1 cellular context compared by ENCODE assay signal in the genomic region with DNA sequence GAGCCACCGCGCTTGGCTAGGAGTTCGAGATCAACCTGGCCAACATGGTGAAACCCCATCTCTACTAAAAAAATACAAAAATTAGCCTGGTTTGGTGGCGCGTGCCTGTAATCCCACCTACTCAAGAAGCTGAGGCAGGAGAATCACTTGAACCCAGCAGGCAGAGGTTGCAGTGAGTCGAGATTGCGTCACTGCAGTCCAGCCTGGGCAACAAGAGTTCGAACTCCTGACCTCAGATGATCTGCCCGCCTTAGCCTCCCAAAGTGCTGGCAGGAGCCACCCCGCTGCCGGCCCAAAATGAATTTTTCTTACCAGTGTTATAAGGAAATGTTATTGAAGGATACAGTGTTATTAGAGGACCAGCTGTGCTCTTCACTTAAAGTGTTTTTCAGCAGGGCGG.
A peak's percentile ranks its signal among the peaks of the same experiment; 100 is the strongest.
TF ChIP-seq lines count a peak whose summit lies in the region.

No MANE protein-coding gene starts in this region.

TF ChIP-seq in HepG2, 621 proteins besides CTCF, POLR2A, EP300 and RAD21 (continued from another document and continues in another):
- no peak for TF ChIP-seq ZNF142 (CRISPR knock-in tag; IDR thresholded peaks at IDR 0.05)
- no peak for TF ChIP-seq ZFP90 (CRISPR knock-in tag; IDR thresholded peaks at IDR 0.05; ENCODE audit: borderline replicate concordance)
- TF ChIP-seq WIZ (CRISPR knock-in tag; IDR thresholded peaks at IDR 0.05), result no peak
- TF ChIP-seq, protein P1, sequence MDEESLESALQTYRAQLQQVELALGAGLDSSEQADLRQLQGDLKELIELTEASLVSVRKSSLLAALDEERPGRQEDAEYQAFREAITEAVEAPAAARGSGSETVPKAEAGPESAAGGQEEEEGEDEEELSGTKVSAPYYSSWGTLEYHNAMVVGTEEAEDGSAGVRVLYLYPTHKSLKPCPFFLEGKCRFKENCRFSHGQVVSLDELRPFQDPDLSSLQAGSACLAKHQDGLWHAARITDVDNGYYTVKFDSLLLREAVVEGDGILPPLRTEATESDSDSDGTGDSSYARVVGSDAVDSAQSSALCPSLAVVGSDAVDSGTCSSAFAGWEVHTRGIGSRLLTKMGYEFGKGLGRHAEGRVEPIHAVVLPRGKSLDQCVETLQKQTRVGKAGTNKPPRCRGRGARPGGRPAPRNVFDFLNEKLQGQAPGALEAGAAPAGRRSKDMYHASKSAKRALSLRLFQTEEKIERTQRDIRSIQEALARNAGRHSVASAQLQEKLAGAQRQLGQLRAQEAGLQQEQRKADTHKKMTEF (CRISPR knock-in tag; IDR thresholded peaks at IDR 0.05), result no peak
- no peak for TF ChIP-seq ERF (CRISPR knock-in tag; IDR thresholded peaks at IDR 0.05)
- TF ChIP-seq RARG (CRISPR knock-in tag; IDR thresholded peaks at IDR 0.05; ENCODE audit: low read depth), result no peak
- TF ChIP-seq HMG20A (CRISPR knock-in tag; IDR thresholded peaks at IDR 0.05; ENCODE audit: borderline replicate concordance), result no peak
- no peak for TF ChIP-seq ZNF234 (CRISPR knock-in tag; conservative IDR thresholded peaks at IDR 0.05)
- no peak for TF ChIP-seq ZNF563 (CRISPR knock-in tag; IDR thresholded peaks at IDR 0.05)
- no peak for TF ChIP-seq ZNF703 (CRISPR knock-in tag; IDR thresholded peaks at IDR 0.05; ENCODE audit: borderline replicate concordance)
- TF ChIP-seq, protein P2, sequence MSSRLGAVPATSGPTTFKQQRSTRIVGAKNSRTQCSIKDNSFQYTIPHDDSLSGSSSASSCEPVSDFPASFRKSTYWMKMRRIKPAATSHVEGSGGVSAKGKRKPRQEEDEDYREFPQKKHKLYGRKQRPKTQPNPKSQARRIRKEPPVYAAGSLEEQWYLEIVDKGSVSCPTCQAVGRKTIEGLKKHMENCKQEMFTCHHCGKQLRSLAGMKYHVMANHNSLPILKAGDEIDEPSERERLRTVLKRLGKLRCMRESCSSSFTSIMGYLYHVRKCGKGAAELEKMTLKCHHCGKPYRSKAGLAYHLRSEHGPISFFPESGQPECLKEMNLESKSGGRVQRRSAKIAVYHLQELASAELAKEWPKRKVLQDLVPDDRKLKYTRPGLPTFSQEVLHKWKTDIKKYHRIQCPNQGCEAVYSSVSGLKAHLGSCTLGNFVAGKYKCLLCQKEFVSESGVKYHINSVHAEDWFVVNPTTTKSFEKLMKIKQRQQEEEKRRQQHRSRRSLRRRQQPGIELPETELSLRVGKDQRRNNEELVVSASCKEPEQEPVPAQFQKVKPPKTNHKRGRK (CRISPR knock-in tag; IDR thresholded peaks at IDR 0.05), result no peak
- no peak for TF ChIP-seq NCOR1 (IDR thresholded peaks at IDR 0.05; ENCODE audit: borderline replicate concordance, low read length)
- TF ChIP-seq ZNF350 (CRISPR knock-in tag; IDR thresholded peaks at IDR 0.05; ENCODE audit: borderline replicate concordance, low read depth), result no peak
- TF ChIP-seq HNRNPL (IDR thresholded peaks at IDR 0.05; ENCODE audit: low read depth, low read length), result no peak
- no peak for TF ChIP-seq ZNF879 (CRISPR knock-in tag; IDR thresholded peaks at IDR 0.05)
- TF ChIP-seq PITX1 (CRISPR knock-in tag; IDR thresholded peaks at IDR 0.05), result no peak
- TF ChIP-seq THRA (CRISPR knock-in tag; IDR thresholded peaks at IDR 0.05; ENCODE audit: borderline replicate concordance), result peak; percentile 75; the same call in 1 of the 2 replicates
- TF ChIP-seq FOXO1 (CRISPR knock-in tag; IDR thresholded peaks at IDR 0.05), result no peak
- no peak for TF ChIP-seq ZNF460 (CRISPR knock-in tag; IDR thresholded peaks at IDR 0.05; ENCODE audit: borderline replicate concordance)
- no peak for TF ChIP-seq SRF (IDR thresholded peaks at IDR 0.05; ENCODE audit: low read depth, low read length)
- TF ChIP-seq, protein P3, sequence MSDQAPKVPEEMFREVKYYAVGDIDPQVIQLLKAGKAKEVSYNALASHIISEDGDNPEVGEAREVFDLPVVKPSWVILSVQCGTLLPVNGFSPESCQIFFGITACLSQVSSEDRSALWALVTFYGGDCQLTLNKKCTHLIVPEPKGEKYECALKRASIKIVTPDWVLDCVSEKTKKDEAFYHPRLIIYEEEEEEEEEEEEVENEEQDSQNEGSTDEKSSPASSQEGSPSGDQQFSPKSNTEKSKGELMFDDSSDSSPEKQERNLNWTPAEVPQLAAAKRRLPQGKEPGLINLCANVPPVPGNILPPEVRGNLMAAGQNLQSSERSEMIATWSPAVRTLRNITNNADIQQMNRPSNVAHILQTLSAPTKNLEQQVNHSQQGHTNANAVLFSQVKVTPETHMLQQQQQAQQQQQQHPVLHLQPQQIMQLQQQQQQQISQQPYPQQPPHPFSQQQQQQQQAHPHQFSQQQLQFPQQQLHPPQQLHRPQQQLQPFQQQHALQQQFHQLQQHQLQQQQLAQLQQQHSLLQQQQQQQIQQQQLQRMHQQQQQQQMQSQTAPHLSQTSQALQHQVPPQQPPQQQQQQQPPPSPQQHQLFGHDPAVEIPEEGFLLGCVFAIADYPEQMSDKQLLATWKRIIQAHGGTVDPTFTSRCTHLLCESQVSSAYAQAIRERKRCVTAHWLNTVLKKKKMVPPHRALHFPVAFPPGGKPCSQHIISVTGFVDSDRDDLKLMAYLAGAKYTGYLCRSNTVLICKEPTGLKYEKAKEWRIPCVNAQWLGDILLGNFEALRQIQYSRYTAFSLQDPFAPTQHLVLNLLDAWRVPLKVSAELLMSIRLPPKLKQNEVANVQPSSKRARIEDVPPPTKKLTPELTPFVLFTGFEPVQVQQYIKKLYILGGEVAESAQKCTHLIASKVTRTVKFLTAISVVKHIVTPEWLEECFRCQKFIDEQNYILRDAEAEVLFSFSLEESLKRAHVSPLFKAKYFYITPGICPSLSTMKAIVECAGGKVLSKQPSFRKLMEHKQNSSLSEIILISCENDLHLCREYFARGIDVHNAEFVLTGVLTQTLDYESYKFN (CRISPR knock-in tag; conservative IDR thresholded peaks at IDR 0.05), result 0 out of 2 replicates have a peak, but pooled peaks have one; percentile 30
- TF ChIP-seq IRF2 (CRISPR knock-in tag; IDR thresholded peaks at IDR 0.05), result no peak
- no peak for TF ChIP-seq SIX1 (CRISPR knock-in tag; IDR thresholded peaks at IDR 0.05; ENCODE audit: borderline replicate concordance)
- peak; percentile 68; the same call in 1 of the 2 replicates for TF ChIP-seq ZBTB38 (CRISPR knock-in tag; IDR thresholded peaks at IDR 0.05)
- TF ChIP-seq ZNF800 (CRISPR knock-in tag; IDR thresholded peaks at IDR 0.05), result no peak
- TF ChIP-seq TFE3 (CRISPR knock-in tag; IDR thresholded peaks at IDR 0.05), result no peak
- TF ChIP-seq SPEN (CRISPR knock-in tag; IDR thresholded peaks at IDR 0.05; ENCODE audit: low read depth), result no peak
- no peak for TF ChIP-seq ZNF7 (CRISPR knock-in tag; IDR thresholded peaks at IDR 0.05)
- TF ChIP-seq, protein P4, sequence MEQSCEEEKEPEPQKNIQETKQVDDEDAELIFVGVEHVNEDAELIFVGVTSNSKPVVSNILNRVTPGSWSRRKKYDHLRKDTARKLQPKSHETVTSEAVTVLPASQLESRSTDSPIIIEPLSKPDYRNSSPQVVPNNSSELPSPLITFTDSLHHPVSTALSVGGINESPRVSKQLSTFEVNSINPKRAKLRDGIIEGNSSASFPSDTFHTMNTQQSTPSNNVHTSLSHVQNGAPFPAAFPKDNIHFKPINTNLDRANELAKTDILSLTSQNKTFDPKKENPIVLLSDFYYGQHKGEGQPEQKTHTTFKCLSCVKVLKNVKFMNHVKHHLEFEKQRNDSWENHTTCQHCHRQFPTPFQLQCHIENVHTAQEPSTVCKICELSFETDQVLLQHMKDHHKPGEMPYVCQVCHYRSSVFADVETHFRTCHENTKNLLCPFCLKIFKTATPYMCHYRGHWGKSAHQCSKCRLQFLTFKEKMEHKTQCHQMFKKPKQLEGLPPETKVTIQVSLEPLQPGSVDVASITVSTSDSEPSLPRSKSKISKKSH (CRISPR knock-in tag; IDR thresholded peaks at IDR 0.05; ENCODE audit: borderline replicate concordance), result no peak
- TF ChIP-seq NR2F1 (CRISPR knock-in tag; IDR thresholded peaks at IDR 0.05), result 0 out of 4 replicates have a peak, but pooled peaks of 1 of the 2 experiments have one; percentile 14
- TF ChIP-seq, protein P5, sequence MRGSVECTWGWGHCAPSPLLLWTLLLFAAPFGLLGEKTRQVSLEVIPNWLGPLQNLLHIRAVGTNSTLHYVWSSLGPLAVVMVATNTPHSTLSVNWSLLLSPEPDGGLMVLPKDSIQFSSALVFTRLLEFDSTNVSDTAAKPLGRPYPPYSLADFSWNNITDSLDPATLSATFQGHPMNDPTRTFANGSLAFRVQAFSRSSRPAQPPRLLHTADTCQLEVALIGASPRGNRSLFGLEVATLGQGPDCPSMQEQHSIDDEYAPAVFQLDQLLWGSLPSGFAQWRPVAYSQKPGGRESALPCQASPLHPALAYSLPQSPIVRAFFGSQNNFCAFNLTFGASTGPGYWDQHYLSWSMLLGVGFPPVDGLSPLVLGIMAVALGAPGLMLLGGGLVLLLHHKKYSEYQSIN (CRISPR knock-in tag; IDR thresholded peaks at IDR 0.05; ENCODE audit: borderline replicate concordance), result no peak
- 0 out of 2 replicates have a peak, but pooled peaks have one; percentile 49 for TF ChIP-seq SALL1 (CRISPR knock-in tag; IDR thresholded peaks at IDR 0.05)
- TF ChIP-seq GATAD1 (CRISPR knock-in tag; IDR thresholded peaks at IDR 0.05), result no peak
- no peak for TF ChIP-seq SMYD3 (CRISPR knock-in tag; IDR thresholded peaks at IDR 0.05)
- TF ChIP-seq DR1 (CRISPR knock-in tag; IDR thresholded peaks at IDR 0.05), result no peak
- no peak for TF ChIP-seq DPF2 (CRISPR knock-in tag; IDR thresholded peaks at IDR 0.05; ENCODE audit: borderline replicate concordance, low read depth)
- TF ChIP-seq ZNF331 (CRISPR knock-in tag; IDR thresholded peaks at IDR 0.05), result no peak
